ENCODE assay signal across 24 cellular contexts in genomic region chr16:88487920-88488842, GRCh38. TPM values are rescaled to one million over a fixed set of nuclear protein-coding genes. Genes with fewer than 3 reads are reported as not detected.
DNase-seq lines count a peak whose midpoint lies in the region; ATAC-seq, FAIRE-seq and TF ChIP-seq lines count a peak whose summit lies in the region.
"Had no signal": no experiment of that assay in that cellular context is flagged by ENCODE, and none has a peak within 500 bp of the region (broad histone marks: within the 10 kb centered on the region; RNA-seq: fewer than 3 reads in every experiment).

No MANE protein-coding gene starts in this region.

- H3K27ac ChIP-seq in A549: peak overlapping the region in 1 of 2 experiments; percentile 32; a peak in 2 of 6 replicates
- peak overlapping the region; percentile 95 for H3K27ac ChIP-seq in HepG2 (ENCODE audit: extremely low read length, insufficient read depth, low read length)
- H3K27ac ChIP-seq in left lung: no peak overlapping the region
- H3K27ac ChIP-seq: KMS-11, PC-9 had no signal

- H3K27me3 Mint-ChIP-seq in T-helper 17 cell: no peaks in the 10 kb centered on the region
- H3K27me3 Mint-ChIP-seq: activated naive CD8-positive, alpha-beta T cell treated with anti-CD3 and anti-CD28 coated beads, Interleukin-2, amount 50 U/mL, for 24 hours; activated T-helper 17 cell treated with anti-CD3 and anti-CD28 coated beads, Interleukin-2, amount 50 U/mL, for 72 hours had no signal

- no peak overlapping the region for H2AFZ ChIP-seq in HepG2 (ENCODE audit: low read length)
- H2AFZ ChIP-seq: PC-9 had no signal

- peaks cover 3% of the 10 kb centered on the region for H3K79me2 ChIP-seq in HepG2 (ENCODE audit: insufficient read depth, low read length)

- 86% methylated on average over 26 of the region's 54 CpGs for WGBS in A549 (ENCODE audit: missing lambda C conversion rate)
- WGBS in HepG2 (ENCODE audit: low lambda C conversion rate): 1% methylated on average over 46 of the region's 54 CpGs

- no peak for TF ChIP-seq EP300 in A549 (IDR thresholded peaks at IDR 0.05)
- TF ChIP-seq EP300 in HepG2 (IDR thresholded peaks at IDR 0.05; ENCODE audit: low read depth in 2 of 2, low read length in 2 of 2): peak in 1 of 2 experiments; percentile 87; a peak in 3 of 4 replicates
- peak; percentile 94 for TF ChIP-seq EP300 in HepG2 (CRISPR knock-in tag; IDR thresholded peaks at IDR 0.05; ENCODE audit: borderline replicate concordance)

- in situ Hi-C loops in HepG2 (cut with HindIII; ENCODE audit: extremely low pct_ligation_motif_present, low pct_unique_long_range_greater_than_20kb): no loop called here

- H3K27ac Mint-ChIP-seq in T-helper 17 cell: no peak overlapping the region
- H3K27ac Mint-ChIP-seq: activated naive CD8-positive, alpha-beta T cell treated with anti-CD3 and anti-CD28 coated beads, Interleukin-2, amount 50 U/mL, for 24 hours; activated T-helper 17 cell treated with anti-CD3 and anti-CD28 coated beads, Interleukin-2, amount 50 U/mL, for 72 hours; CD14-positive monocyte; dendritic cell treated with granulocyte-macrophage colony-stimulating factor and Interleukin-4, amounts not matched to agents 40 ng/mL and 50 ng/mL, for 4 days had no signal

- FAIRE-seq in A549 (lab: Jason Lieb, UNC) (no peak), HepG2 (lab: Jason Lieb, UNC) (peak; percentile 92)
- FAIRE-seq: keratinocyte had no signal

- ATAC-seq in A549 (peak in 1 of 2 experiments; percentile 30; a peak in 3 of 6 replicates), T-helper 17 cell (no peak), HepG2 (peak; percentile 85), HG02973 (IDR thresholded peaks at IDR 0.05; ENCODE audit: unreplicated experiment) (no peak), left lung (no peak)
- ATAC-seq: activated naive CD8-positive, alpha-beta T cell treated with anti-CD3 and anti-CD28 coated beads, Interleukin-2, amount 50 U/mL, for 24 hours; activated T-helper 17 cell treated with anti-CD3 and anti-CD28 coated beads, Interleukin-2, amount 50 U/mL, for 72 hours had no signal

- DNase-seq in A549 (ENCODE audit: low read depth in 1 of 2, low spot score in 1 of 2): no peak
- DNase-seq in HT-29 (ENCODE audit: low spot score): peak; percentile 92
- DNase-seq in T-helper 17 cell: no peak
- peak; percentile 92 for DNase-seq in HepG2 (ENCODE audit: low spot score)
- DNase-seq in left lung: no peak
- DNase-seq in OCI-M1 (lab: John Stamatoyannopoulos, UW): no peak
- no peak for DNase-seq in activated CD4-positive, alpha-beta T cell treated with anti-CD3 and anti-CD28 coated beads for 4 hours
- DNase-seq: activated CD4-positive, alpha-beta T cell treated with anti-CD3 and anti-CD28 coated beads for 1 hour; activated naive CD8-positive, alpha-beta T cell treated with anti-CD3 and anti-CD28 coated beads, Interleukin-2, amount 50 U/mL, for 24 hours; DMS153; foreskin fibroblast; hypothalamus; NCI-H1092; NCI-H2171; PC-9; substantia nigra had no signal

- CTCF ChIA-PET in A549 (lab: Yijun Ruan, JAX) (interaction anchor here (1.0 to 1.9 kb wide), 6 partner anchors 14 to 74 kb away, joined by 3 to 7 read pairs (median 4); no protein-coding TSS in a partner anchor), HepG2 (lab: Yijun Ruan, JAX; ENCODE audit: low intra/inter-chr PET ratio, low total read pairs) (interaction anchor here (1.0 to 2.7 kb wide), 5 partner anchors 17 to 72 kb away, joined by 3 to 34 read pairs (median 10); no protein-coding TSS in a partner anchor)

- peak overlapping the region; percentile 69 for H3K9ac ChIP-seq in HepG2 (ENCODE audit: insufficient read depth, low read depth, low read length)
- H3K9ac ChIP-seq: KMS-11 had no signal

- no peaks in the 10 kb centered on the region for H3K36me3 Mint-ChIP-seq in T-helper 17 cell (ENCODE audit: low read depth)
- H3K36me3 Mint-ChIP-seq: CD14-positive monocyte had no signal

- H3K4me1 Mint-ChIP-seq in T-helper 17 cell: peaks cover 10% of the 10 kb centered on the region
- H3K4me1 Mint-ChIP-seq: activated naive CD8-positive, alpha-beta T cell treated with anti-CD3 and anti-CD28 coated beads, Interleukin-2, amount 50 U/mL, for 24 hours; activated T-helper 17 cell treated with anti-CD3 and anti-CD28 coated beads, Interleukin-2, amount 50 U/mL, for 72 hours; CD14-positive monocyte had no signal

- H4K20me1 ChIP-seq in HepG2 (ENCODE audit: insufficient read depth, low read length): no peaks in the 10 kb centered on the region

- TF ChIP-seq CTCF in A549 (IDR thresholded peaks at IDR 0.05) (no peak), HepG2 (CRISPR knock-in tag; IDR thresholded peaks at IDR 0.05) (peak; percentile 95), left lung (IDR thresholded peaks at IDR 0.05) (no peak)

- POLR2A ChIA-PET in A549 (lab: Yijun Ruan, JAX): no interaction called here
- POLR2A ChIA-PET in HepG2 (lab: Yijun Ruan, JAX): interaction anchor here (0.5 to 9.7 kb wide), 27 partner anchors 9 to 1105 kb away, joined by 3 to 370 read pairs (median 4); partner anchors contain the start of genes BANP, FBXO31, KLHDC4 and ZC3H18

- no peaks in the 10 kb centered on the region for H3K27me3 ChIP-seq in HepG2 (ENCODE audit: control insufficient read depth in 1 of 2, insufficient read depth in 2 of 2, low read length in 2 of 2)
- H3K27me3 ChIP-seq in left lung: no peaks in the 10 kb centered on the region
- H3K27me3 ChIP-seq: breast epithelium had no signal

- H3K4me2 ChIP-seq in A549 (peak overlapping the region; percentile 52; the same call in 2 of the 3 replicates), HepG2 (ENCODE audit: low read depth, low read length) (peak overlapping the region; percentile 71)
- H3K4me2 ChIP-seq: KMS-11, PC-9, smooth muscle cell had no signal

- peaks cover 20 to 37% of the 10 kb centered on the region in 2 experiments; a peak in 4 of 5 replicates for H3K36me3 ChIP-seq in HepG2 (replicated peaks in 1 of 2; ENCODE audit: control insufficient read depth in 1 of 2, insufficient read depth in 2 of 2, low read length in 2 of 2)
- no peaks in the 10 kb centered on the region for H3K36me3 ChIP-seq in left lung
- H3K36me3 ChIP-seq: breast epithelium had no signal

- TF ChIP-seq POLR2A in A549 (IDR thresholded peaks at IDR 0.05; ENCODE audit: low read length) (no peak), HepG2 (IDR thresholded peaks at IDR 0.05; ENCODE audit: insufficient read depth in 1 of 2, low read depth in 2 of 2, low read length in 2 of 2) (peak; percentile 9 to 34; a peak in 2 of 4 replicates)

- BruUV-seq in HepG2 (replicated peaks; lab: Mats Ljungman, UMichigan): no TSS peak

- no peak overlapping the region for H3K4me3 ChIP-seq in A549
- peak overlapping the region in 1 of 3 experiments; percentile 37; a peak in 1 of 6 replicates for H3K4me3 ChIP-seq in HepG2 (replicated peaks in 1 of 3; ENCODE audit: insufficient read depth in 1 of 3, low read depth in 2 of 3, low read length in 3 of 3)
- no peak overlapping the region for H3K4me3 ChIP-seq in left lung
- H3K4me3 ChIP-seq: breast epithelium, PC-9, smooth muscle cell had no signal

- TF ChIP-seq RAD21 in A549 (conservative IDR thresholded peaks at IDR 0.05 in 1 of 2, IDR thresholded peaks at IDR 0.05 in 1 of 2) (no peak), HepG2 (CRISPR knock-in tag; IDR thresholded peaks at IDR 0.05) (peak; percentile 98)

- intact Hi-C loops in HepG2 (cut with micrococcal nuclease; ENCODE audit: unreplicated experiment) (loop anchor here (1.0 to 2.0 kb wide), 4 partner anchors 17 to 45 kb away; no protein-coding TSS in a partner anchor), left lung (cut with DNase I) (no loop called here)

- H3K4me1 ChIP-seq in A549 (peaks cover 20% of the 10 kb centered on the region), HepG2 (ENCODE audit: insufficient read depth, low read length) (peaks cover 36% of the 10 kb centered on the region), left lung (no peaks in the 10 kb centered on the region)
- H3K4me1 ChIP-seq: breast epithelium had no signal

- H3K4me3 Mint-ChIP-seq in T-helper 17 cell: peak overlapping the region; percentile 62
- H3K4me3 Mint-ChIP-seq: activated naive CD8-positive, alpha-beta T cell treated with anti-CD3 and anti-CD28 coated beads, Interleukin-2, amount 50 U/mL, for 24 hours; activated T-helper 17 cell treated with anti-CD3 and anti-CD28 coated beads, Interleukin-2, amount 50 U/mL, for 72 hours; CD14-positive monocyte; dendritic cell treated with granulocyte-macrophage colony-stimulating factor and Interleukin-4, amounts not matched to agents 40 ng/mL and 50 ng/mL, for 4 days had no signal

- H3K9me3 ChIP-seq in A549 (no peaks in the 10 kb centered on the region), T-helper 17 cell (ENCODE audit: control insufficient read depth, low read length, poor library complexity, severe bottlenecking) (no peaks in the 10 kb centered on the region), HepG2 (ENCODE audit: low read length) (no peaks in the 10 kb centered on the region), left lung (no peaks in the 10 kb centered on the region)
- H3K9me3 ChIP-seq: breast epithelium had no signal

RNA-seq across cellular contexts. Expression of gene ZFPM1, which starts 35.1 kb away (rescaled TPM):
- 0.28 and 0.36 TPM in 2 replicates for polyA plus RNA-seq in A549 (2011; rRNA removed)
- 2.0 and 2.9 TPM in 2 replicates for polyA plus RNA-seq in A549 (2012; cell fraction: cytosol; rRNA removed)
- 3.9 and 6.5 TPM in 2 replicates for polyA plus RNA-seq in A549 (2012; cell fraction: nucleus; rRNA removed)
- polyA plus RNA-seq in A549 (2017; fragmentation: RNase III; extraction: RNeasy Plus Mini Kit Qiagen cat#74134 plus additional on column Dnase treatment): 2.1 to 2.8 TPM (median 2.5 TPM) in 3 replicates
- polyA minus RNA-seq in A549 (2011; rRNA and poly(A)+ RNA removed): 0.68 and 0.79 TPM in 2 replicates
- total RNA-seq in HT-29 (2014; rRNA removed; shearing (Covaris generic)): 9.2 and 15.3 TPM in 2 replicates
- 10 to 100 TPM; 24.6 to 29.4 TPM for total RNA-seq in T-helper 17 cell
- total RNA-seq in HepG2 (2016; rRNA removed; fragmentation: Illumina TruSeq; extraction: Trizol): 3.4 and 3.8 TPM in 2 replicates
- total RNA-seq in HepG2 (2016; cell fraction: cytosol; rRNA removed; fragmentation: Illumina TruSeq; extraction: Trizol; ENCODE audit: low read depth): 0.81 and 2.1 TPM in 2 replicates
- total RNA-seq in HepG2 (2016; cell fraction: insoluble cytoplasmic fraction; rRNA removed; fragmentation: Illumina TruSeq; extraction: Trizol): 3.4 and 3.9 TPM in 2 replicates
- total RNA-seq in HepG2 (2016; cell fraction: membrane; rRNA removed; fragmentation: Illumina TruSeq; extraction: Trizol): 3.4 and 4.3 TPM in 2 replicates
- total RNA-seq in HepG2 (2016; cell fraction: nucleus; rRNA removed; fragmentation: Illumina TruSeq; extraction: Trizol): 3.4 and 6.6 TPM in 2 replicates
- polyA plus RNA-seq in HepG2 (2011; rRNA removed): 1.3 and 1.7 TPM in 2 replicates
- polyA plus RNA-seq in HepG2 (2011; cell fraction: cytosol; rRNA removed): 0.79 and 1.3 TPM in 2 replicates
- 7.1 and 7.6 TPM in 2 replicates for polyA plus RNA-seq in HepG2 (2011; cell fraction: nucleus; rRNA removed)
- 7.2 and 7.6 TPM in 2 replicates for polyA plus RNA-seq in HepG2 (2012)
- 1.2 TPM in 2 replicates for polyA plus RNA-seq in HepG2 (2016; cell fraction: cytosol; fragmentation: Illumina TruSeq; extraction: Trizol; ENCODE audit: low read depth)
- polyA plus RNA-seq in HepG2 (2016; cell fraction: insoluble cytoplasmic fraction; fragmentation: Illumina TruSeq; extraction: Trizol; ENCODE audit: low read depth): 3.7 and 8.7 TPM in 2 replicates
- 2.7 and 4.8 TPM in 2 replicates for polyA plus RNA-seq in HepG2 (2016; cell fraction: membrane; fragmentation: Illumina TruSeq; extraction: Trizol; ENCODE audit: low read depth)
- polyA plus RNA-seq in HepG2 (2016; cell fraction: nucleus; fragmentation: Illumina TruSeq; extraction: Trizol; ENCODE audit: insufficient read depth, low read depth): 14.0 and 14.3 TPM in 2 replicates
- 0.98 and 4.2 TPM in 2 replicates for polyA minus RNA-seq in HepG2 (2011; rRNA and poly(A)+ RNA removed; ENCODE audit: low replicate concordance)
- polyA minus RNA-seq in HepG2 (2011; cell fraction: cytosol; rRNA and poly(A)+ RNA removed): 2.7 and 6.6 TPM in 2 replicates
- polyA minus RNA-seq in HepG2 (2011; cell fraction: nucleus; rRNA and poly(A)+ RNA removed): 5.0 and 7.5 TPM in 2 replicates
- 1 to 10 TPM; 6.2 to 7.0 TPM for total RNA-seq in left lung

Comparison
In these comparisons a context has a peak if more than half of its experiments do, and no peak if none do; other contexts are left out.
1. DNase-seq: peak in HT-29 (single experiment) and HepG2 (single experiment); none in A549 (0 of 2), T-helper 17 cell (0 of 3), left lung (0 of 2), OCI-M1 (single experiment) and activated CD4-positive, alpha-beta T cell treated with anti-CD3 and anti-CD28 coated beads for 4 hours (0 of 2).
2. Of the 38 proteins assayed by ChIP-seq in both HepG2 and A549: peak only in HepG2: BCL3, BHLHE40, CHD2, CHD4, CTCF, EP300 and 21 more; only in A549: none; in both: MAX; in neither: 8; mixed calls (peak in some experiments, not most) for 2.